1 cellular context compared by ENCODE assay signal in the genomic region with DNA sequence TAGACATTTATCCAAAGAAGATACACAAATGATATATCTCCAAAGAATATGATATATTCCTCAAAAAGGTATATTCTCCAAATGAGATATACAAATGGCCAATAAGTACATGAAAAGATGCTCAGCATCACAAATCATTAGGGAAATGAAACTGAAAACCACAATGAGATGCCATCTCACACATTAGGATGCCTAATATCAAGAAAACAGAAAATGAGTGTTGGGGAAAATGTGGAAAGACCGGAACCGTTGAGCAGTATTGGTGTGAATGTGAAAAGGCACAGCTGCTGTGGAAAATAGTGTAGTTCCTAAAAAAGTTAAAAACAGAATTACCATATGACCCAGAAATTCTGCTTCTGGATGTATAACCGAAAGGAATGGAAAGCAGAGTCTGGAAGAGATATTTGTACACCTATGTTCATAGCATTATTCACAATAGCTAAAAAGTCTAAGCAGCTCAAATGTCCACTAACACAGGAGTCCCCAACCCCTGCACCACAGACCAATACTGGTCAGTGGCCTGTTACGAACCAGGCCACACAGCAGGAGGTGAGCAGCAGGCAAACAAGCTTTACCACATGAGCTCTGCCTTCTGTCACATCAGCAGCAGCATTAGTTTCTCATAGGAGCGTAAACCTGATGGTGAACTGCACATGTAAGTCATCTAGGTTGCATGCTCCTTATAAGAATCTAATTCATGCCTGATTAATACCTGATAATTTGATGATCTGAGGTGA.
TF ChIP-seq lines count a peak whose summit lies in the region.

No MANE protein-coding gene starts in this region.

TF ChIP-seq in GM12878, 131 proteins besides CTCF, POLR2A, EP300 and RAD21 (continued from another document):
- TF ChIP-seq, protein P1, sequence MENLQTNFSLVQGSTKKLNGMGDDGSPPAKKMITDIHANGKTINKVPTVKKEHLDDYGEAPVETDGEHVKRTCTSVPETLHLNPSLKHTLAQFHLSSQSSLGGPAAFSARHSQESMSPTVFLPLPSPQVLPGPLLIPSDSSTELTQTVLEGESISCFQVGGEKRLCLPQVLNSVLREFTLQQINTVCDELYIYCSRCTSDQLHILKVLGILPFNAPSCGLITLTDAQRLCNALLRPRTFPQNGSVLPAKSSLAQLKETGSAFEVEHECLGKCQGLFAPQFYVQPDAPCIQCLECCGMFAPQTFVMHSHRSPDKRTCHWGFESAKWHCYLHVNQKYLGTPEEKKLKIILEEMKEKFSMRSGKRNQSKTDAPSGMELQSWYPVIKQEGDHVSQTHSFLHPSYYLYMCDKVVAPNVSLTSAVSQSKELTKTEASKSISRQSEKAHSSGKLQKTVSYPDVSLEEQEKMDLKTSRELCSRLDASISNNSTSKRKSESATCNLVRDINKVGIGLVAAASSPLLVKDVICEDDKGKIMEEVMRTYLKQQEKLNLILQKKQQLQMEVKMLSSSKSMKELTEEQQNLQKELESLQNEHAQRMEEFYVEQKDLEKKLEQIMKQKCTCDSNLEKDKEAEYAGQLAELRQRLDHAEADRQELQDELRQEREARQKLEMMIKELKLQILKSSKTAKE (IDR thresholded peaks at IDR 0.05; ENCODE audit: low read depth, poor library complexity, severe bottlenecking), result no peak
- no peak for TF ChIP-seq CEBPZ (IDR thresholded peaks at IDR 0.05; ENCODE audit: low read depth, low read length)
- TF ChIP-seq SPI1 (IDR thresholded peaks at IDR 0.05; ENCODE audit: borderline replicate concordance, insufficient read depth, low read depth, low read length), result peak; percentile 56; the same call in 1 of the 2 replicates
- TF ChIP-seq MYB (IDR thresholded peaks at IDR 0.05; ENCODE audit: borderline replicate concordance, low read depth, low read length), result no peak
- TF ChIP-seq NKRF (conservative IDR thresholded peaks at IDR 0.05), result no peak
- TF ChIP-seq KLF5 (IDR thresholded peaks at IDR 0.05; ENCODE audit: partially characterized antibody), result no peak
- TF ChIP-seq DPF2 (IDR thresholded peaks at IDR 0.05), result 0 out of 2 replicates have a peak, but pooled peaks have one; percentile 76
- peak; percentile 21; the same call in 1 of the 2 replicates for TF ChIP-seq ATF7 (IDR thresholded peaks at IDR 0.05; ENCODE audit: low read depth)
- TF ChIP-seq E2F4 (IDR thresholded peaks at IDR 0.05; ENCODE audit: low read depth, low read length), result no peak
- TF ChIP-seq RUNX3 (IDR thresholded peaks at IDR 0.05; ENCODE audit: low read length), result peak; percentile 81
- TF ChIP-seq IKZF1 (conservative IDR thresholded peaks at IDR 0.05), result peak; percentile 78
- peak; percentile 35; the same call in 1 of the 2 replicates for TF ChIP-seq EED (IDR thresholded peaks at IDR 0.05; ENCODE audit: low read depth)
- TF ChIP-seq POLR2AphosphoS5 (IDR thresholded peaks at IDR 0.05; ENCODE audit: low read length), result no peak
- TF ChIP-seq RELB (IDR thresholded peaks at IDR 0.05; ENCODE audit: low read depth), result peak; percentile 59; the same call in 1 of the 2 replicates
- TF ChIP-seq ZNF217 (IDR thresholded peaks at IDR 0.05), result 0 out of 2 replicates have a peak, but pooled peaks have one; percentile 14
- TF ChIP-seq MTA2 (IDR thresholded peaks at IDR 0.05; ENCODE audit: low read depth), result peak; percentile 82
- TF ChIP-seq MEF2B (IDR thresholded peaks at IDR 0.05; ENCODE audit: partially characterized antibody, poor library complexity, severe bottlenecking), result no peak
- no peak for TF ChIP-seq ZBTB40 (IDR thresholded peaks at IDR 0.05; ENCODE audit: borderline replicate concordance)
- TF ChIP-seq NFIC (IDR thresholded peaks at IDR 0.05; ENCODE audit: low read depth, low read length), result peak; percentile 57; the same call in 1 of the 2 replicates
